ENCODE assay signal across 9 cellular contexts in the genomic region with DNA sequence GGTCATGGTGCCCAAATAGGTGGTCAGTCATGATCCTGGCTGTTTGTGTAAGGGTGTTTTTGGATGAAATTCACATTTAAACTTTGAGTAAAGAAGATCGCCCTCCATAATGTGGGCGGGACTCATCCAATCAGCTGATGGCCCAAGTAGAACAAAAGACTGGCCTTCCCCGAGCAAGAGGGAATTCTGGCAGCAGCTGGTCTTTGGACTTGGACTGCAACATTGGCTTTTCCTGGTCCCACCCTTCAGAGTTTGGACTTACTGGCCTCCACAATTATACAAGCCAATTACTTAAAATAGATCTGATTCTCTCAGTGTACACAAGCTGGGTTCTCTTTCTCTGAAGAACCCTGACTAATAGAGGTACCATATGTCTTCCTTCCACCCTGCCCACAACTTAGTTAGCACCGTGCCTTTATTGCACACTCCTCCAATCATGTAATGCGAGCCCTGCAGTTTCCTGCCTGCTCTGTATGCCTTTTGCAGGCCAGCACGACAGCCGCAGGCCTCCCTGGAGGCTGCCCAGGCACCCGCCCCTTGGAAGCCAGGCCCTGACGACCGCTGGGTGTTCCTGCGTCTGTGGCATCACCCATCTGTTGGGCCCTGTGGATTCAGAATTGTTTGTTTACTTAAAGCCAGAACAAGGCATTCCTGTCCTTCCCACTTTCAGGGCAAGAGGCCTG. TPM values are rescaled to one million over a fixed set of nuclear protein-coding genes. Genes with fewer than 3 reads are reported as not detected.
DNase-seq lines count a peak whose midpoint lies in the region; ATAC-seq and TF ChIP-seq lines count a peak whose summit lies in the region.
"Had no signal": no experiment of that assay in that cellular context is flagged by ENCODE, and none has a peak within 500 bp of the region (broad histone marks: within the 10 kb centered on the region; RNA-seq: fewer than 3 reads in every experiment).

No MANE protein-coding gene starts in this region.

- no peak overlapping the region for H4K8ac ChIP-seq in neuronal stem cell (ENCODE audit: low read depth, low read length)

- H3K9me3 ChIP-seq in AG04450 (ENCODE audit: control insufficient read depth, insufficient read depth, low read length) (peaks cover 4% of the 10 kb centered on the region; the same call in 1 of the 2 replicates), neuronal stem cell (replicated peaks in 1 of 2; ENCODE audit: control insufficient read depth in 2 of 2, insufficient read depth in 1 of 2, low read depth in 1 of 2, low read length in 2 of 2) (peaks cover 0 to 2% of the 10 kb centered on the region in 2 donors)

- peak overlapping the region; percentile 84 for H3K27ac ChIP-seq in AG04450 (ENCODE audit: low read depth, low read length)
- no peak overlapping the region for H3K27ac ChIP-seq in neuronal stem cell (replicated peaks; ENCODE audit: low read length)

- H2BK15ac ChIP-seq in neuronal stem cell (ENCODE audit: low read length) = no peak overlapping the region

- H2BK5ac ChIP-seq in neuronal stem cell (ENCODE audit: low read length) = no peak overlapping the region

- H4K91ac ChIP-seq in neuronal stem cell (ENCODE audit: low read depth, low read length, poor library complexity) = no peak overlapping the region

- TF ChIP-seq CTCF in AG04450 (IDR thresholded peaks at IDR 0.05; ENCODE audit: low read depth, low read length) = no peak
- TF ChIP-seq CTCF in fibroblast of pulmonary artery (IDR thresholded peaks at IDR 0.05; ENCODE audit: low read length, missing control alignments) = no peak

- no CpG with 5 or more reads among the region's 11 CpGs for WGBS in neuronal stem cell (ENCODE audit: extremely low coverage in 2 of 2, insufficient read length in 2 of 2, insufficient replicate concordance in 1 of 2), 2 donors

- no peak overlapping the region for H2BK12ac ChIP-seq in neuronal stem cell (ENCODE audit: low read length)

- no peak overlapping the region for H3K14ac ChIP-seq in neuronal stem cell (ENCODE audit: low read length)

- POLR2A ChIA-PET in AG04450 (lab: Yijun Ruan, JAX) = interaction anchor here (1.0 to 1.3 kb wide), 4 partner anchors 16 to 49 kb away, joined by 3 to 4 read pairs (median 3); no protein-coding TSS in a partner anchor

- H3K9ac ChIP-seq in neuronal stem cell (ENCODE audit: low read depth, low read length, poor library complexity) = no peak overlapping the region

- no peak overlapping the region for H3K23ac ChIP-seq in neuronal stem cell (ENCODE audit: low read depth, low read length, poor library complexity)

- H3K36me3 ChIP-seq in neuronal stem cell (replicated peaks in 1 of 2; ENCODE audit: control insufficient read depth in 2 of 2, insufficient read depth in 2 of 2, low read length in 2 of 2) = no peaks in the 10 kb centered on the region

- H2AFZ ChIP-seq in neuronal stem cell (ENCODE audit: low read length) = peak overlapping the region; percentile 73

- peak; percentile 89 for DNase-seq in AG04450 (ENCODE audit: low read depth, low spot score)
- peak; percentile 97 for DNase-seq in NCI-H69 (lab: John Stamatoyannopoulos, UW)
- peak; percentile 94 for DNase-seq in fibroblast of pulmonary artery (ENCODE audit: low read depth)
- DNase-seq in neuronal stem cell (ENCODE audit: low spot score) = no peak
- no peak for DNase-seq in NCI-H1105 (lab: John Stamatoyannopoulos, UW)
- no peak for DNase-seq in NOMO-1 treated with DMSO at 0.1 percent for 48 hours (lab: John Stamatoyannopoulos, UW; ENCODE audit: unreplicated experiment)
- DNase-seq in activated CD8-positive, alpha-beta memory T cell treated with anti-CD3 and anti-CD28 coated beads, Interleukin-2, amount 50 U/mL, for 48 hours = no peak
- DNase-seq: activated CD4-positive, alpha-beta T cell treated with anti-CD3 and anti-CD28 coated beads for 4 hours had no signal

- H2BK120ac ChIP-seq in neuronal stem cell (ENCODE audit: low read depth, low read length) = no peak overlapping the region

- CTCF ChIA-PET in AG04450 (lab: Charles Lee) = interaction anchor here (0.7 to 3.5 kb wide), 3 partner anchors 10 to 27 kb away, joined by 3 to 40 read pairs (median 4); no protein-coding TSS in a partner anchor

- no peak overlapping the region for H3K4me2 ChIP-seq in neuronal stem cell (ENCODE audit: insufficient read depth, low read length, poor library complexity, severe bottlenecking)

- H3K4ac ChIP-seq in neuronal stem cell (ENCODE audit: low read length) = no peak overlapping the region

- no peak overlapping the region for H3K18ac ChIP-seq in neuronal stem cell (ENCODE audit: low read length)

- H3K79me1 ChIP-seq in neuronal stem cell (ENCODE audit: low read depth, low read length) = no peaks in the 10 kb centered on the region

- H3K27me3 ChIP-seq in AG04450 (ENCODE audit: control insufficient read depth, insufficient read depth, low read length) = peaks cover 2% of the 10 kb centered on the region
- H3K27me3 ChIP-seq in neuronal stem cell (ENCODE audit: control insufficient read depth in 3 of 3, insufficient read depth in 3 of 3, low read depth in 1 of 3, low read length in 3 of 3) = peaks cover 0 to 6% (median 0%) of the 10 kb centered on the region in 3 experiments

- H3K4me1 ChIP-seq in neuronal stem cell (ENCODE audit: control insufficient read depth in 2 of 2, insufficient read depth in 1 of 2, low read depth in 1 of 2, low read length in 2 of 2) = no peaks in the 10 kb centered on the region

- H3K4me3 ChIP-seq in AG04450 (ENCODE audit: low read depth, low read length) (no peak overlapping the region), fibroblast of pulmonary artery (replicated peaks; ENCODE audit: low read depth, low read length) (no peak overlapping the region), neuronal stem cell (ENCODE audit: low read length in 2 of 2) (no peak overlapping the region)

- H2AK5ac ChIP-seq in neuronal stem cell (ENCODE audit: low read depth, low read length) = no peak overlapping the region

- ATAC-seq in HG02571 (IDR thresholded peaks at IDR 0.05; ENCODE audit: unreplicated experiment) = no peak

RNA-seq across cellular contexts. Expression of gene INMT, which starts 1.2 kb away (rescaled TPM):
- 6.6 and 7.6 TPM in 2 replicates for polyA plus RNA-seq in AG04450 (2011; rRNA removed)
- polyA minus RNA-seq in AG04450 (2011; rRNA and poly(A)+ RNA removed) = 12.5 and 17.0 TPM in 2 replicates
- 0.79 TPM for polyA plus RNA-seq in neuronal stem cell (2013, experiment 1 of 2)
- polyA plus RNA-seq in neuronal stem cell (2013, experiment 2 of 2) = 1.1 TPM

RNA-seq across cellular contexts. Expression of gene MINDY4, which starts 20.5 kb away (rescaled TPM):
- polyA plus RNA-seq in AG04450 (2011; rRNA removed) = 1.8 and 2.4 TPM in 2 replicates
- 4.2 and 4.7 TPM in 2 replicates for polyA minus RNA-seq in AG04450 (2011; rRNA and poly(A)+ RNA removed)
- polyA plus RNA-seq in neuronal stem cell (2013, experiment 1 of 2) = 2.4 TPM
- 2.7 TPM for polyA plus RNA-seq in neuronal stem cell (2013, experiment 2 of 2)

Comparison
In these comparisons a context has a peak if more than half of its experiments do, and no peak if none do; other contexts are left out.
1. DNase-seq: peak in AG04450 (single experiment), NCI-H69 (single experiment) and fibroblast of pulmonary artery (single experiment); none in neuronal stem cell (single experiment), NCI-H1105 (single experiment), NOMO-1 treated with DMSO at 0.1 percent for 48 hours (single experiment) and activated CD8-positive, alpha-beta memory T cell treated with anti-CD3 and anti-CD28 coated beads, Interleukin-2, amount 50 U/mL, for 48 hours (single experiment).